Comparison of ENCODE assay signal across 8 cellular contexts in genomic region chr2:47309952-47310800, GRCh38. TPM values are rescaled to one million over a fixed set of nuclear protein-coding genes. Genes with fewer than 3 reads are reported as not detected.
A peak's percentile ranks its signal among the peaks of the same experiment; 100 is the strongest.
DNase-seq lines count a peak whose midpoint lies in the region; ATAC-seq and TF ChIP-seq lines count a peak whose summit lies in the region.

No MANE protein-coding gene starts in this region.

- H3K27me3 ChIP-seq in transverse colon, result no peaks in the 10 kb centered on the region
- no peaks in the 10 kb centered on the region for H3K27me3 ChIP-seq in MG63

- no peak for TF ChIP-seq CTCF in transverse colon (IDR thresholded peaks at IDR 0.05)

- H3K4me1 ChIP-seq in transverse colon, result peaks cover 28 to 55% (median 35%) of the 10 kb centered on the region in 4 donors

- ATAC-seq in GM19397 (IDR thresholded peaks at IDR 0.05; ENCODE audit: unreplicated experiment) (peak; percentile 79), HG03378 (IDR thresholded peaks at IDR 0.05; ENCODE audit: unreplicated experiment) (peak; percentile 80)

- no peak overlapping the region for H3K4me3 ChIP-seq in transverse colon
- H3K4me3 ChIP-seq in MG63, result no peak overlapping the region

- no peak for TF ChIP-seq POLR2A in transverse colon (IDR thresholded peaks at IDR 0.05)

- 22 to 24% methylated on average over 7 to 9 of the region's 9 CpGs for WGBS in transverse colon (ENCODE audit: low coverage in 1 of 2), 2 donors

- no peak for TF ChIP-seq EP300 in transverse colon (IDR thresholded peaks at IDR 0.05; ENCODE audit: low read depth)

- intact Hi-C loops in transverse colon (cut with DNase I; ENCODE audit: low total_unique reads), result no loop called here

- peak overlapping the region; percentile 77 to 86 (median 81) for H3K27ac ChIP-seq in transverse colon

- peak; percentile 64 for DNase-seq in CD1c-positive myeloid dendritic cell (ENCODE audit: extremely low spot score)
- peak; percentile 91 for DNase-seq in SKM-1 treated with dmso at 0.1 percent for 144 hours (lab: John Stamatoyannopoulos, UW; ENCODE audit: unreplicated experiment)
- peak; percentile 67 for DNase-seq in islet precursor cell
- peak; percentile 82 for DNase-seq in transverse colon
- no peak for DNase-seq in MG63
- DNase-seq in stimulated activated CD4-positive, alpha-beta T cell treated with anti-CD3 and anti-CD28 coated beads, Interleukin-12 subunit alpha, Interleukin-12 subunit beta, amount 100 ng/mL, for 4 hours, result no peak

- in situ Hi-C loops in transverse colon (cut with MboI; ENCODE audit: low pct_ligation_motif_present in 1 of 4, low pct_unique_long_range_greater_than_20kb in 1 of 4, low sequenced_read_pairs in 3 of 4), result no loop called here

- no peaks in the 10 kb centered on the region for H3K9me3 ChIP-seq in transverse colon
- H3K9me3 ChIP-seq in MG63, result no peaks in the 10 kb centered on the region

- H3K36me3 ChIP-seq in transverse colon (no peaks in the 10 kb centered on the region), MG63 (no peaks in the 10 kb centered on the region)

RNA-seq across cellular contexts. Expression of gene EPCAM, which starts 58.9 kb away (rescaled TPM):
- total RNA-seq in transverse colon, result 100 to 1,000 TPM; 238 to 988 (median 646) TPM
- not detected in 2 replicates for total RNA-seq in MG63 (2014; rRNA removed; shearing (Covaris generic); ENCODE audit: low replicate concordance)

Comparison
In these comparisons a context has a peak if more than half of its experiments do, and no peak if none do; other contexts are left out.
1. DNase-seq: peak in CD1c-positive myeloid dendritic cell (single experiment), SKM-1 treated with dmso at 0.1 percent for 144 hours (single experiment), islet precursor cell (single experiment) and transverse colon (single experiment); none in MG63 (single experiment) and stimulated activated CD4-positive, alpha-beta T cell treated with anti-CD3 and anti-CD28 coated beads, Interleukin-12 subunit alpha, Interleukin-12 subunit beta, amount 100 ng/mL, for 4 hours (single experiment).
2. RNA of gene EPCAM, which starts 58.9 kb away (total RNA-seq): 238 to 988 TPM in transverse colon; not detected in MG63; every median in the first group is over 100 times any median in the second.